ENCODE assay signal across 8 cellular contexts in genomic region chr19:892243-892996, GRCh38. TPM values are rescaled to one million over a fixed set of nuclear protein-coding genes. Genes with fewer than 3 reads are reported as not detected.
DNase-seq lines count a peak whose midpoint lies in the region; ATAC-seq and TF ChIP-seq lines count a peak whose summit lies in the region.

No MANE protein-coding gene starts in this region.

- H3K4me3 Mint-ChIP-seq in T-helper 2 cell treated with Interferon-gamma antibody and Interleukin-4, amounts not matched to agents 5 μg/mL and 100 μg/mL, for 36 hours, result peak overlapping the region; percentile 88
- peak overlapping the region; percentile 87 for H3K4me3 Mint-ChIP-seq in activated T-helper 1 cell treated with anti-CD3 and anti-CD28 coated beads, Interleukin-12 subunit alpha, Interleukin-12 subunit beta, Interleukin-2, Interleukin-4 antibody, amounts not matched to agents 30 ng/mL and 10 ng/mL and 1 ng/mL, durations not matched to agents 14 hours and 24 hours and 36 hours

- intact Hi-C loops in activated T-helper 1 cell treated with anti-CD3 and anti-CD28 coated beads, Interleukin-12 subunit alpha, Interleukin-12 subunit beta, Interleukin-2, Interleukin-4 antibody, amounts not matched to agents 30 ng/mL and 10 ng/mL and 1 ng/mL, durations not matched to agents 14 hours and 24 hours and 36 hours (cut with micrococcal nuclease), result no loop called here

- H3K27me3 ChIP-seq in right atrium auricular region, result no peaks in the 10 kb centered on the region
- H3K27me3 ChIP-seq in skeletal muscle tissue (ENCODE audit: control insufficient read depth in 3 of 3, insufficient read depth in 3 of 3, low read length in 3 of 3), result no peaks in the 10 kb centered on the region

- H3K36me3 ChIP-seq in right atrium auricular region, result peaks cover 25% of the 10 kb centered on the region
- peaks cover 19 to 27% (median 21%) of the 10 kb centered on the region in 3 donors for H3K36me3 ChIP-seq in skeletal muscle tissue (ENCODE audit: control insufficient read depth in 3 of 3, insufficient read depth in 3 of 3, low read length in 3 of 3)

- H3K4me3 ChIP-seq in right atrium auricular region (peak overlapping the region; percentile 88 to 93), skeletal muscle tissue (ENCODE audit: low read length in 3 of 3) (peak overlapping the region; percentile 76 to 90 (median 89))

- H3K9ac ChIP-seq in skeletal muscle tissue (ENCODE audit: low read depth in 1 of 3, low read length in 3 of 3), result peak overlapping the region; percentile 80 to 90 (median 84)

- no peaks in the 10 kb centered on the region for H3K9me3 Mint-ChIP-seq in T-helper 2 cell treated with Interferon-gamma antibody and Interleukin-4, amounts not matched to agents 5 μg/mL and 100 μg/mL, for 36 hours
- no peaks in the 10 kb centered on the region for H3K9me3 Mint-ChIP-seq in activated T-helper 1 cell treated with anti-CD3 and anti-CD28 coated beads, Interleukin-12 subunit alpha, Interleukin-12 subunit beta, Interleukin-2, Interleukin-4 antibody, amounts not matched to agents 30 ng/mL and 10 ng/mL and 1 ng/mL, durations not matched to agents 14 hours and 24 hours and 36 hours

- H3K27ac ChIP-seq in right atrium auricular region (peak overlapping the region; percentile 93 to 95), skeletal muscle tissue (ENCODE audit: low read depth, low read length) (peak overlapping the region; percentile 93)

- H3K4me1 ChIP-seq in right atrium auricular region (peaks cover 0 to 18% of the 10 kb centered on the region in 2 donors), skeletal muscle tissue (ENCODE audit: control insufficient read depth in 3 of 3, insufficient read depth in 3 of 3, low read length in 3 of 3) (peaks cover 5 to 16% (median 6%) of the 10 kb centered on the region in 3 donors)

- H3K36me3 Mint-ChIP-seq in T-helper 2 cell treated with Interferon-gamma antibody and Interleukin-4, amounts not matched to agents 5 μg/mL and 100 μg/mL, for 36 hours (ENCODE audit: low read depth), result peaks cover 25% of the 10 kb centered on the region
- H3K36me3 Mint-ChIP-seq in activated T-helper 1 cell treated with anti-CD3 and anti-CD28 coated beads, Interleukin-12 subunit alpha, Interleukin-12 subunit beta, Interleukin-2, Interleukin-4 antibody, amounts not matched to agents 30 ng/mL and 10 ng/mL and 1 ng/mL, durations not matched to agents 14 hours and 24 hours and 36 hours (ENCODE audit: low read depth), result peaks cover 12% of the 10 kb centered on the region

- peak overlapping the region; percentile 84 for H3K27ac Mint-ChIP-seq in T-helper 2 cell treated with Interferon-gamma antibody and Interleukin-4, amounts not matched to agents 5 μg/mL and 100 μg/mL, for 36 hours
- peak overlapping the region; percentile 82 for H3K27ac Mint-ChIP-seq in activated T-helper 1 cell treated with anti-CD3 and anti-CD28 coated beads, Interleukin-12 subunit alpha, Interleukin-12 subunit beta, Interleukin-2, Interleukin-4 antibody, amounts not matched to agents 30 ng/mL and 10 ng/mL and 1 ng/mL, durations not matched to agents 14 hours and 24 hours and 36 hours

- DNase-seq in T-helper 2 cell treated with Interferon-gamma antibody and Interleukin-4, amounts not matched to agents 5 μg/mL and 100 μg/mL, for 36 hours (ENCODE audit: low spot score), result no peak
- DNase-seq in T-helper 2 cell (no peak), right atrium auricular region (ENCODE audit: low spot score) (no peak), AG08395 (ENCODE audit: low spot score) (no peak), midbrain (lab: John Stamatoyannopoulos, UW) (no peak)
- no peak for DNase-seq in activated T-helper 1 cell treated with anti-CD3 and anti-CD28 coated beads, Interleukin-12 subunit alpha, Interleukin-12 subunit beta, Interleukin-2, Interleukin-4 antibody, amounts not matched to agents 30 ng/mL and 10 ng/mL and 1 ng/mL, durations not matched to agents 14 hours and 24 hours and 36 hours (ENCODE audit: low spot score)

- H3K4me1 Mint-ChIP-seq in T-helper 2 cell treated with Interferon-gamma antibody and Interleukin-4, amounts not matched to agents 5 μg/mL and 100 μg/mL, for 36 hours (ENCODE audit: low read depth), result peaks cover 12% of the 10 kb centered on the region
- H3K4me1 Mint-ChIP-seq in activated T-helper 1 cell treated with anti-CD3 and anti-CD28 coated beads, Interleukin-12 subunit alpha, Interleukin-12 subunit beta, Interleukin-2, Interleukin-4 antibody, amounts not matched to agents 30 ng/mL and 10 ng/mL and 1 ng/mL, durations not matched to agents 14 hours and 24 hours and 36 hours (ENCODE audit: low read depth), result peaks cover 8% of the 10 kb centered on the region

- ATAC-seq in HG03066 (IDR thresholded peaks at IDR 0.05; ENCODE audit: low read depth, unreplicated experiment), result peak; percentile 28

- TF ChIP-seq CTCF in right atrium auricular region (IDR thresholded peaks at IDR 0.05), result no peak

- H3K27me3 Mint-ChIP-seq in T-helper 2 cell treated with Interferon-gamma antibody and Interleukin-4, amounts not matched to agents 5 μg/mL and 100 μg/mL, for 36 hours (ENCODE audit: low read depth), result peaks cover 3% of the 10 kb centered on the region
- H3K27me3 Mint-ChIP-seq in activated T-helper 1 cell treated with anti-CD3 and anti-CD28 coated beads, Interleukin-12 subunit alpha, Interleukin-12 subunit beta, Interleukin-2, Interleukin-4 antibody, amounts not matched to agents 30 ng/mL and 10 ng/mL and 1 ng/mL, durations not matched to agents 14 hours and 24 hours and 36 hours (ENCODE audit: insufficient read depth), result no peaks in the 10 kb centered on the region

- H3K9me3 ChIP-seq in right atrium auricular region, result no peaks in the 10 kb centered on the region
- no peaks in the 10 kb centered on the region for H3K9me3 ChIP-seq in skeletal muscle tissue (ENCODE audit: control insufficient read depth in 3 of 3, low read length in 3 of 3)

RNA-seq across cellular contexts. Expression of gene MED16, which starts 0.6 kb away (rescaled TPM):
- 62.1 and 62.5 TPM in 2 replicates for total RNA-seq in activated T-helper 1 cell treated with anti-CD3 and anti-CD28 coated beads, Interleukin-12 subunit alpha, Interleukin-12 subunit beta, Interleukin-2, Interleukin-4 antibody, amounts not matched to agents 30 ng/mL and 10 ng/mL and 1 ng/mL, durations not matched to agents 14 hours and 24 hours and 36 hours
- total RNA-seq in right atrium auricular region, result 10 to 100 TPM; 17.7 to 26.5 TPM
- total RNA-seq in skeletal muscle tissue, result 18.3 TPM

RNA-seq across cellular contexts. Expression of gene RNU6-9, which starts 0.9 kb away (rescaled TPM):
- not detected in 2 replicates for total RNA-seq in activated T-helper 1 cell treated with anti-CD3 and anti-CD28 coated beads, Interleukin-12 subunit alpha, Interleukin-12 subunit beta, Interleukin-2, Interleukin-4 antibody, amounts not matched to agents 30 ng/mL and 10 ng/mL and 1 ng/mL, durations not matched to agents 14 hours and 24 hours and 36 hours
- total RNA-seq in right atrium auricular region (not detected), skeletal muscle tissue (not detected)

RNA-seq across cellular contexts. Expression of gene R3HDM4, which starts 20.6 kb away (rescaled TPM):
- 94.3 and 96.4 TPM in 2 replicates for total RNA-seq in activated T-helper 1 cell treated with anti-CD3 and anti-CD28 coated beads, Interleukin-12 subunit alpha, Interleukin-12 subunit beta, Interleukin-2, Interleukin-4 antibody, amounts not matched to agents 30 ng/mL and 10 ng/mL and 1 ng/mL, durations not matched to agents 14 hours and 24 hours and 36 hours
- total RNA-seq in right atrium auricular region (10 to 100 TPM; 19.5 to 30.4 TPM), skeletal muscle tissue (30.8 TPM)

RNA-seq across cellular contexts. Expression of gene KISS1R, which starts 24.7 kb away (rescaled TPM):
- 6.8 and 8.9 TPM in 2 replicates for total RNA-seq in activated T-helper 1 cell treated with anti-CD3 and anti-CD28 coated beads, Interleukin-12 subunit alpha, Interleukin-12 subunit beta, Interleukin-2, Interleukin-4 antibody, amounts not matched to agents 30 ng/mL and 10 ng/mL and 1 ng/mL, durations not matched to agents 14 hours and 24 hours and 36 hours
- total RNA-seq in right atrium auricular region (not detected), skeletal muscle tissue (not detected)

RNA-seq across cellular contexts. Expression of gene CFD, which starts 33.0 kb away (rescaled TPM):
- 0.91 and 1.2 TPM in 2 replicates for total RNA-seq in activated T-helper 1 cell treated with anti-CD3 and anti-CD28 coated beads, Interleukin-12 subunit alpha, Interleukin-12 subunit beta, Interleukin-2, Interleukin-4 antibody, amounts not matched to agents 30 ng/mL and 10 ng/mL and 1 ng/mL, durations not matched to agents 14 hours and 24 hours and 36 hours
- total RNA-seq in right atrium auricular region (100 to 1,000 TPM; 133 to 652 TPM), skeletal muscle tissue (33.4 TPM)
